Comparison of ENCODE assay signal across 1 cellular context in the genomic region with DNA sequence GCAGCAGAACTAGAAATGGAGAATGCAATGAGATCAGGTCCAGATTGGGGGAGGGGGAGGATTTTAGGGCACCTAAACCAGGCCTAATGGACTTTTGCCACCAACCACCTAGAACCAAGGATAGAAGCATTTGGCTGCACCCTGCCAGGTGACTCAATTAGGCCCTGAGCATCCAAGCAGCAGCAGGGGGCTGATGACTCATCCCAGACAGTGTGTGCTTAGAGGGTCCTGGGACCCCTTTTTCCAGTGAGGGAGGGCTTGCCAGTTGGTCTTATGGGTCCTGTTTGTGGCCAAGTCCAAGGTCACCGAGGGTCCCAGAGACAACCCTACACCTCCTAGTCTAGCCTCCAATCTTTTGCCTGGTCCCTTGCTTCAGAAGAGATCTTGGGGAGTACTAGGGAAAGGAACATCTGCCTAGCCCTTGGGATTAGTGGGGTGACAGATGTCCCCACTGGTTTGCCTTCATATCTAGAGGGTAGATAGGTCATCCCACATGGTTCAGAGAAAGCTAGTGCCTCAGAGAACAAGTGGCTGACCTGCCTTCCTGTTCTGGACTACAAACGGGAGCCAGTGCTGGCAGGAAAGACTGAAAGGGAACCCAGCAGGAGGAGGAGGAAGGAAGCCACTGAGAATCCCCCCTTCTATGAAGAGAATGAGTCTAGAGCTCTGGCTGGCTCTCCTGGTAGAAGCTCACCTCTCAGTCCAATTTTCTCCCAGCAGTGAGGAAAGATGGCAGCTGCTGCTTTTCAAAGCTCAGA.
TF ChIP-seq lines count a peak whose summit lies in the region.

No MANE protein-coding gene starts in this region.

TF ChIP-seq in HCT116, 20 proteins besides CTCF, POLR2A, EP300 and RAD21:
- no peak for TF ChIP-seq ZBTB33 (IDR thresholded peaks at IDR 0.05; ENCODE audit: extremely low read depth, insufficient replicate concordance, low read length)
- TF ChIP-seq TCF7L2 (IDR thresholded peaks at IDR 0.05; ENCODE audit: borderline replicate concordance, extremely low read depth, insufficient read depth, insufficient read length) = no peak
- TF ChIP-seq SRF (IDR thresholded peaks at IDR 0.05; ENCODE audit: low read depth) = no peak
- no peak for TF ChIP-seq EZH2 (IDR thresholded peaks at IDR 0.05)
- TF ChIP-seq, protein P1, sequence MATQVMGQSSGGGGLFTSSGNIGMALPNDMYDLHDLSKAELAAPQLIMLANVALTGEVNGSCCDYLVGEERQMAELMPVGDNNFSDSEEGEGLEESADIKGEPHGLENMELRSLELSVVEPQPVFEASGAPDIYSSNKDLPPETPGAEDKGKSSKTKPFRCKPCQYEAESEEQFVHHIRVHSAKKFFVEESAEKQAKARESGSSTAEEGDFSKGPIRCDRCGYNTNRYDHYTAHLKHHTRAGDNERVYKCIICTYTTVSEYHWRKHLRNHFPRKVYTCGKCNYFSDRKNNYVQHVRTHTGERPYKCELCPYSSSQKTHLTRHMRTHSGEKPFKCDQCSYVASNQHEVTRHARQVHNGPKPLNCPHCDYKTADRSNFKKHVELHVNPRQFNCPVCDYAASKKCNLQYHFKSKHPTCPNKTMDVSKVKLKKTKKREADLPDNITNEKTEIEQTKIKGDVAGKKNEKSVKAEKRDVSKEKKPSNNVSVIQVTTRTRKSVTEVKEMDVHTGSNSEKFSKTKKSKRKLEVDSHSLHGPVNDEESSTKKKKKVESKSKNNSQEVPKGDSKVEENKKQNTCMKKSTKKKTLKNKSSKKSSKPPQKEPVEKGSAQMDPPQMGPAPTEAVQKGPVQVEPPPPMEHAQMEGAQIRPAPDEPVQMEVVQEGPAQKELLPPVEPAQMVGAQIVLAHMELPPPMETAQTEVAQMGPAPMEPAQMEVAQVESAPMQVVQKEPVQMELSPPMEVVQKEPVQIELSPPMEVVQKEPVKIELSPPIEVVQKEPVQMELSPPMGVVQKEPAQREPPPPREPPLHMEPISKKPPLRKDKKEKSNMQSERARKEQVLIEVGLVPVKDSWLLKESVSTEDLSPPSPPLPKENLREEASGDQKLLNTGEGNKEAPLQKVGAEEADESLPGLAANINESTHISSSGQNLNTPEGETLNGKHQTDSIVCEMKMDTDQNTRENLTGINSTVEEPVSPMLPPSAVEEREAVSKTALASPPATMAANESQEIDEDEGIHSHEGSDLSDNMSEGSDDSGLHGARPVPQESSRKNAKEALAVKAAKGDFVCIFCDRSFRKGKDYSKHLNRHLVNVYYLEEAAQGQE (IDR thresholded peaks at IDR 0.05; ENCODE audit: low read depth) = no peak
- no peak for TF ChIP-seq CEBPB (IDR thresholded peaks at IDR 0.05; ENCODE audit: low read depth)
- no peak for TF ChIP-seq JUND (IDR thresholded peaks at IDR 0.05)
- TF ChIP-seq POLR2AphosphoS5 (IDR thresholded peaks at IDR 0.05; ENCODE audit: low read depth, low read length) = no peak
- TF ChIP-seq YY1 (IDR thresholded peaks at IDR 0.05; ENCODE audit: extremely low read depth, insufficient replicate concordance, low read depth, low read length) = no peak
- TF ChIP-seq EZH2phosphoT487 (IDR thresholded peaks at IDR 0.05; ENCODE audit: borderline replicate concordance) = no peak
- no peak for TF ChIP-seq SIN3A (IDR thresholded peaks at IDR 0.05; ENCODE audit: low read depth)
- TF ChIP-seq FOSL1 (IDR thresholded peaks at IDR 0.05; ENCODE audit: low read depth) = no peak
- no peak for TF ChIP-seq EGR1 (IDR thresholded peaks at IDR 0.05; ENCODE audit: low read depth)
- no peak for TF ChIP-seq ZNF274 (IDR thresholded peaks at IDR 0.05; ENCODE audit: low read depth, low read length)
- no peak for TF ChIP-seq SP1 (IDR thresholded peaks at IDR 0.05; ENCODE audit: low read depth)
- TF ChIP-seq CBX3 (IDR thresholded peaks at IDR 0.05; ENCODE audit: low read depth) = no peak
- TF ChIP-seq, protein P2, sequence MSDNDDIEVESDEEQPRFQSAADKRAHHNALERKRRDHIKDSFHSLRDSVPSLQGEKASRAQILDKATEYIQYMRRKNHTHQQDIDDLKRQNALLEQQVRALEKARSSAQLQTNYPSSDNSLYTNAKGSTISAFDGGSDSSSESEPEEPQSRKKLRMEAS (IDR thresholded peaks at IDR 0.05) = no peak
